12 cellular contexts compared by ENCODE assay signal in genomic region chr15:85642693-85643058, GRCh38.
A peak's percentile ranks its signal among the peaks of the same experiment; 100 is the strongest.
DNase-seq lines count a peak whose midpoint lies in the region; ATAC-seq, FAIRE-seq and TF ChIP-seq lines count a peak whose summit lies in the region.
"Had no signal": no experiment of that assay in that cellular context is flagged by ENCODE, and none has a peak within 500 bp of the region (broad histone marks: within the 10 kb centered on the region; RNA-seq: fewer than 3 reads in every experiment).

No MANE protein-coding gene starts in this region.

- intact Hi-C loops in kidney (cut with DNase I): no loop called here

- H3K36me3 Mint-ChIP-seq in chondrocyte (ENCODE audit: low read depth): peaks cover 14% of the 10 kb centered on the region

- peak overlapping the region in 1 of 2 donors; percentile 37 for H3K9ac ChIP-seq in kidney (ENCODE audit: low read length in 2 of 2)
- no peak overlapping the region for H3K9ac ChIP-seq in rectal smooth muscle tissue (ENCODE audit: low read length)
- H3K9ac ChIP-seq: BLaER1 had no signal

- no peak for ATAC-seq in GM21619 (IDR thresholded peaks at IDR 0.05; ENCODE audit: unreplicated experiment)

- no peaks in the 10 kb centered on the region for H3K9me3 Mint-ChIP-seq in chondrocyte (ENCODE audit: low read depth)
- H3K9me3 Mint-ChIP-seq: immature natural killer cell had no signal

- no peaks in the 10 kb centered on the region for H3K27me3 Mint-ChIP-seq in chondrocyte (ENCODE audit: low read depth)

- H3K4me3 Mint-ChIP-seq in chondrocyte (ENCODE audit: unreplicated experiment): peak overlapping the region; percentile 21
- H3K4me3 Mint-ChIP-seq: immature natural killer cell had no signal

- H3K4me3 ChIP-seq in kidney (ENCODE audit: low read length in 2 of 2) (no peak overlapping the region), rectal smooth muscle tissue (ENCODE audit: low read length) (peak overlapping the region; percentile 5)
- H3K4me3 ChIP-seq: BLaER1 had no signal

- TF ChIP-seq CTCF in chondrocyte (IDR thresholded peaks at IDR 0.05) (no peak), kidney (IDR thresholded peaks at IDR 0.05; ENCODE audit: borderline replicate concordance, extremely low read depth, insufficient read depth) (no peak)

- H3K4me1 ChIP-seq in kidney (ENCODE audit: control insufficient read depth in 1 of 2, insufficient read depth in 1 of 2, low read depth in 1 of 2, low read length in 2 of 2) (no peaks in the 10 kb centered on the region), rectal smooth muscle tissue (ENCODE audit: control insufficient read depth, insufficient read depth, low read length) (peaks cover 20% of the 10 kb centered on the region)
- H3K4me1 ChIP-seq: BLaER1 had no signal

- no peaks in the 10 kb centered on the region for H3K9me3 ChIP-seq in kidney (ENCODE audit: control insufficient read depth in 1 of 2, low read length in 2 of 2)
- H3K9me3 ChIP-seq: BLaER1 had no signal

- DNase-seq in AG08395 (ENCODE audit: low spot score) (peak; percentile 71), chondrocyte (ENCODE audit: low spot score) (no peak), kidney (no peak), DMS79 (lab: John Stamatoyannopoulos, UW) (no peak), NCI-H524 treated with DMSO at 0.1 percent for 48 hours (lab: John Stamatoyannopoulos, UW) (no peak)
- no peak for DNase-seq in activated effector memory CD4-positive, alpha-beta T cell treated with Interleukin-2 at 50 U/mL for 16 hours
- DNase-seq: dermis blood vessel endothelial cell, immature natural killer cell, NCI-H748 treated with DMSO at 0.1 percent for 48 hours had no signal

- no peak for FAIRE-seq in kidney (lab: Jason Lieb, UNC)

- H3K36me3 ChIP-seq in kidney (ENCODE audit: control insufficient read depth in 1 of 2, insufficient read depth in 2 of 2, low read length in 2 of 2) (peaks cover 4 to 11% of the 10 kb centered on the region in 2 donors), rectal smooth muscle tissue (ENCODE audit: control insufficient read depth, insufficient read depth, low read length) (peaks cover 11% of the 10 kb centered on the region)

- H3K27ac Mint-ChIP-seq in chondrocyte (ENCODE audit: unreplicated experiment): peak overlapping the region; percentile 90

- H3K27me3 ChIP-seq in rectal smooth muscle tissue (ENCODE audit: control insufficient read depth, insufficient read depth, low read length): no peaks in the 10 kb centered on the region
- H3K27me3 ChIP-seq: BLaER1 had no signal

- peak overlapping the region; percentile 44 to 61 for H3K27ac ChIP-seq in kidney (ENCODE audit: low read depth in 2 of 2, low read length in 2 of 2)
- H3K27ac ChIP-seq in rectal smooth muscle tissue (ENCODE audit: low read depth, low read length): peak overlapping the region; percentile 64
- H3K27ac ChIP-seq: BLaER1 had no signal

- H3K4me1 Mint-ChIP-seq in chondrocyte (ENCODE audit: low read depth): peaks cover 50% of the 10 kb centered on the region
